8 cellular contexts compared by ENCODE assay signal in the genomic region with DNA sequence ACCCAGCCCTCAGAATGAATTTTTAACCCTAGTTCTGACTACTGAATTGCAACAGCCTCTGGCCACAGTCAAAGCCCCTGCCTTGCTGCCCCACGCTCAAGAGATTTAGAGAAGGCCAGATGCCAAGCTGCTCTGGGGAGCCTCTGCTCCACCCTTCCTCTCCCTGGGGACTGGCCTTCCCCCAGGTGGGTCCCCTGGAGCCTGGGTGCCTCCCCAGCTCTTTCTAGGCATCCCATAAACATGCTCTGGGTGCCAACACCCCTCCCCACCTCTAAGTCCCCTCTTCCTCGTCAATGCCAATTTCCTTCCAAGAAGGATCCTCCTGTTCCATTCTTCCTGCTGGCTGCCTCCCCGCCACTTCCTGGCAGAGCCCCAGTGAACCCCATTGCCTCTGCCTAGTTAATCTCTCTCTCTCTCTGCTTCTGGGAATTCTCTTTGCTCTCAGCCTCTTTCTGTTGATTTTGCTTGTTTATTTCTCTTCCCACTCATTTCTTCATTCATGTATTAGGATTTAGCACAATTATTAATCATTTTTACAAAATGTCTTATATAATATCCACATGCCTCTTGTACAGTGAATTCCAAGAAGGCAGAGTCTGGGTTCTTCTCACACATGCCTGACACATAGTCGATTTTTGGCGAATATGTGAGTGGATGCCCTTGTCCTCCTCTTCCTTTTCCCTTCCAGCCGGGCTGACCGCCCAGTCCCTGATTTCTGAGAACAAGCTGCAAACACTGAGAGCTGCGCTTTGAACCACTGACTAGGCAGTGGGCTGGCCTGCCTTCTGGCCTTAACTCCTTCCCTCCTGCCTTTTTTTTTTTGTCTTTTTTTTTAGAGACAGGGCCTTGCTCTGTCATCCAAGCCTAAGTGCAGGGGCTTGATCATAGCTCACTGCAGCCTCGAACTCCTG. TPM values are rescaled to one million over a fixed set of nuclear protein-coding genes. Genes with fewer than 3 reads are reported as not detected.
DNase-seq lines count a peak whose midpoint lies in the region; ATAC-seq and TF ChIP-seq lines count a peak whose summit lies in the region.

No MANE protein-coding gene starts in this region.

- no peak overlapping the region for H3K27ac Mint-ChIP-seq in activated naive CD4-positive, alpha-beta T cell treated with anti-CD3 and anti-CD28 coated beads, Interleukin-2, amount 50 U/mL, for 72 hours

- no peak for TF ChIP-seq CTCF in RWPE1 (conservative IDR thresholded peaks at IDR 0.05; ENCODE audit: low read depth)

- POLR2A ChIA-PET in RWPE1 (lab: Yijun Ruan, JAX; ENCODE audit: low non-redundant PET): no interaction called here

- peaks cover 0 to 6% of the 10 kb centered on the region in 2 donors for H3K36me3 Mint-ChIP-seq in activated naive CD4-positive, alpha-beta T cell treated with anti-CD3 and anti-CD28 coated beads, Interleukin-2, amount 50 U/mL, for 72 hours

- H3K9me3 Mint-ChIP-seq in activated naive CD4-positive, alpha-beta T cell treated with anti-CD3 and anti-CD28 coated beads, Interleukin-2, amount 50 U/mL, for 72 hours: no peaks in the 10 kb centered on the region

- no peak for DNase-seq in RWPE1 (ENCODE audit: low spot score)
- DNase-seq in fibroblast of gingiva (ENCODE audit: low read depth): peak; percentile 26
- DNase-seq in middle frontal gyrus (ENCODE audit: extremely low spot score, low spot score): peak; percentile 4
- peak; percentile 51 for DNase-seq in superior temporal gyrus (ENCODE audit: extremely low spot score)
- DNase-seq in cerebellar nuclear complex (lab: John Stamatoyannopoulos, UW): no peak
- no peak for DNase-seq in activated naive CD4-positive, alpha-beta T cell treated with anti-CD3 and anti-CD28 coated beads, Interleukin-2, amount 50 U/mL, for 72 hours (ENCODE audit: low spot score in 2 of 2)
- DNase-seq in Kasumi-1 (lab: John Stamatoyannopoulos, UW): no peak

- CTCF ChIA-PET in RWPE1 (lab: Yijun Ruan, JAX): interaction anchor here (0.6 kb wide), 1 partner anchor 12 kb away, joined by 5 read pairs; no protein-coding TSS in a partner anchor

- no peak for ATAC-seq in activated naive CD4-positive, alpha-beta T cell treated with anti-CD3 and anti-CD28 coated beads, Interleukin-2, amount 50 U/mL, for 72 hours
- no peak for ATAC-seq in GM21390 (IDR thresholded peaks at IDR 0.05; ENCODE audit: unreplicated experiment)

- peak overlapping the region; percentile 53 for H3K27ac ChIP-seq in RWPE1

RNA-seq across cellular contexts. Expression of gene UQCR10, which starts 17.5 kb away (rescaled TPM):
- total RNA-seq in activated naive CD4-positive, alpha-beta T cell treated with anti-CD3 and anti-CD28 coated beads, Interleukin-2, amount 50 U/mL, for 72 hours: 100 to 1,000 TPM in 1 of 2 donors, 10 to 100 TPM in 1; 72.2 to 107 TPM

RNA-seq across cellular contexts. Expression of gene ZMAT5, which starts 17.9 kb away (rescaled TPM):
- 10 to 100 TPM; 16.3 to 18.6 TPM for total RNA-seq in activated naive CD4-positive, alpha-beta T cell treated with anti-CD3 and anti-CD28 coated beads, Interleukin-2, amount 50 U/mL, for 72 hours

RNA-seq across cellular contexts. Expression of gene ASCC2, which starts 53.4 kb away (rescaled TPM):
- 10 to 100 TPM; 55.0 to 73.2 TPM for total RNA-seq in activated naive CD4-positive, alpha-beta T cell treated with anti-CD3 and anti-CD28 coated beads, Interleukin-2, amount 50 U/mL, for 72 hours

Comparison
In these comparisons a context has a peak if more than half of its experiments do, and no peak if none do; other contexts are left out.
1. DNase-seq: peak in fibroblast of gingiva (single experiment), middle frontal gyrus (single experiment) and superior temporal gyrus (single experiment); none in RWPE1 (single experiment), cerebellar nuclear complex (0 of 2), activated naive CD4-positive, alpha-beta T cell treated with anti-CD3 and anti-CD28 coated beads, Interleukin-2, amount 50 U/mL, for 72 hours (0 of 2) and Kasumi-1 (0 of 2).